In genomic region chr20:54846948-54847347, GRCh38 we compare ENCODE assay signal across 34 cellular contexts.
"Had no signal": no experiment of that assay in that cellular context is flagged by ENCODE, and none has a peak within 500 bp of the region (broad histone marks: within the 10 kb centered on the region; RNA-seq: fewer than 3 reads in every experiment).

No MANE protein-coding gene starts in this region.

- H3K4me3 ChIP-seq: MG63 had no signal

- H3K9me3 ChIP-seq: MG63 had no signal

- H3K36me3 ChIP-seq: MG63 had no signal

- DNase-seq: Karpas-422, Kasumi-1, MG63, MV-4-11, NCI-H1048, NCI-H1092, NCI-H1092 treated with DMSO at 0.1 percent for 48 hours, NCI-H1105, NCI-H1105 treated with DMSO at 0.1 percent for 48 hours, NCI-H1417, NCI-H1417 treated with DMSO at 0.1 percent for 48 hours, NCI-H1436, NCI-H1436 treated with DMSO at 0.1 percent for 48 hours, NCI-H146, NCI-H1694, NCI-H1694 treated with DMSO at 0.1 percent for 48 hours, NCI-H187, NCI-H187 treated with DMSO at 0.1 percent for 48 hours, NCI-H1930, NCI-H2029, NCI-H2029 treated with DMSO at 0.1 percent for 48 hours, NCI-H2081, NCI-H2081 treated with DMSO at 0.1 percent for 48 hours, NCI-H2107, NCI-H2171, NCI-H2171 treated with DMSO at 0.1 percent for 48 hours, NCI-H2227 treated with DMSO at 0.1 percent for 48 hours, NCI-H226, NCI-H345, NCI-H446, NCI-H446 treated with DMSO at 0.1 percent for 48 hours, NCI-H510A, NCI-H510A treated with DMSO at 0.1 percent for 48 hours, NCI-H524 had no signal
